ENCODE assay signal across 1 cellular context in genomic region chr9:76458903-76459690, GRCh38.
TF ChIP-seq lines count a peak whose summit lies in the region.

Gene GCNT1, plus strand, starts transcription at chr9:76459182. Its CDS starts 43,200 bp downstream, at chr9:76502382.

TF ChIP-seq in SK-N-SH treated with all-trans-retinoic acid at 6 μM for 48 hours, 23 proteins besides CTCF, POLR2A, EP300 and RAD21 (continued from another document):
- TF ChIP-seq PPARA (CRISPR knock-in tag; IDR thresholded peaks at IDR 0.05; ENCODE audit: borderline replicate concordance) (no peak), CSRNP3 (CRISPR knock-in tag; IDR thresholded peaks at IDR 0.05) (no peak), ZC3H10 (CRISPR knock-in tag; IDR thresholded peaks at IDR 0.05) (no peak)
